Comparison of ENCODE assay signal across 2 cellular contexts in the genomic region with DNA sequence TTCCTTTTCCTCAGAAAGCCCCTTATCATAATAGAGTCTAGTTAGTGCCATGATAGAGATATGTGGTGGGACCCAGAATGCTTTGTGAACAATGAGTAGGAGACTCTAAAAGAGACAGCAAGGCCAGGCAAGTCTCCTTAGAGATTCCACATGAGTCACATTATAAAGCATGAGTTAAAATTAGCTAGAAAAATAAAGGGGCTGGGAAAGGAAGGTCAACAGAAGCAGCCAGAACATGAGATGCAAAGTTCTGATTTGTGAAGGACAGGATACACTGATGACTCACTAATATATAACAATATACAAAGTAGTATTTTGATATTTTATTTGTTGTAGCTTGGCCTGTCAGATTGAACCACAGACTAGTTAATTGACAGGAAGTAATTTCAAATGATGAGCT.
TF ChIP-seq lines count a peak whose summit lies in the region.

No MANE protein-coding gene starts in this region.

TF ChIP-seq in PFSK-1, 5 proteins besides CTCF, POLR2A, EP300 and RAD21 (continued from another document):
- TF ChIP-seq REST (IDR thresholded peaks at IDR 0.05; ENCODE audit: insufficient read depth in 1 of 2, low read depth in 2 of 2, low read length in 2 of 2) (no peak), FOXP2 (optimal IDR thresholded peaks at IDR 0.05; ENCODE audit: borderline replicate concordance, extremely low read depth, extremely low read length, insufficient read depth) (no peak), POLR2AphosphoS5 (IDR thresholded peaks at IDR 0.05; ENCODE audit: low read depth, low read length) (peak; percentile 32; the same call in 1 of the 2 replicates), SIN3A (IDR thresholded peaks at IDR 0.05; ENCODE audit: borderline replicate concordance, insufficient read depth, low read length) (0 out of 2 replicates have a peak, but pooled peaks have one; percentile 32)

TF ChIP-seq in endothelial cell of umbilical vein, 7 proteins besides CTCF, POLR2A, EP300 and RAD21 (continued from another document):
- peak; percentile 76 for TF ChIP-seq GATA2 (IDR thresholded peaks at IDR 0.05; ENCODE audit: insufficient read depth, insufficient read length, low read depth, low read length)
